1 cellular context compared by ENCODE assay signal in the genomic region with DNA sequence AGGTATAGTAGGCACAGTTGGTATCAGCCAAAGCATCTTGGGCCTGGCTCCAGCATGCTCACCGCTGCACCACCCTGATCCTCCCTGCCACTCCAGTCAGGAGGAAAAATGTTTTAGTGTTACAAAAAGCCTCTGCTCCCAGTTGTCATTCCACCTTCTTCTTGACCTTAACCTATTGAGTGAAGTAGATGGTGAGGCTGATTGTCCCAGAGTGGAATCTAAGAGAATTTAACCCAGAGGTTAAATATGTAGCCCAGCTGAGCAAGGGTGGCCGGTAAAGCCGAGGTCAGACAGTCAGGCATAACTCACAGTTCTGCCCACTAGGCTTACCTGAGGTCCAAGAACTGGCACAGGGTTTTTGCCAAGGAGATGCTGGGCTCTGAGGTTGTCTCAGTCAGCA.
TF ChIP-seq lines count a peak whose summit lies in the region.

No MANE protein-coding gene starts in this region.

TF ChIP-seq in GM12878, 131 proteins besides CTCF, POLR2A, EP300 and RAD21:
- TF ChIP-seq HDGF (IDR thresholded peaks at IDR 0.05) (no peak), MTA3 (IDR thresholded peaks at IDR 0.05; ENCODE audit: borderline replicate concordance, low read length) (no peak), SIX5 (IDR thresholded peaks at IDR 0.05; ENCODE audit: low read depth, low read length, severe bottlenecking) (no peak), RBBP5 (conservative IDR thresholded peaks at IDR 0.05) (no peak), HDAC2 (IDR thresholded peaks at IDR 0.05) (no peak)
- TF ChIP-seq, protein P1, sequence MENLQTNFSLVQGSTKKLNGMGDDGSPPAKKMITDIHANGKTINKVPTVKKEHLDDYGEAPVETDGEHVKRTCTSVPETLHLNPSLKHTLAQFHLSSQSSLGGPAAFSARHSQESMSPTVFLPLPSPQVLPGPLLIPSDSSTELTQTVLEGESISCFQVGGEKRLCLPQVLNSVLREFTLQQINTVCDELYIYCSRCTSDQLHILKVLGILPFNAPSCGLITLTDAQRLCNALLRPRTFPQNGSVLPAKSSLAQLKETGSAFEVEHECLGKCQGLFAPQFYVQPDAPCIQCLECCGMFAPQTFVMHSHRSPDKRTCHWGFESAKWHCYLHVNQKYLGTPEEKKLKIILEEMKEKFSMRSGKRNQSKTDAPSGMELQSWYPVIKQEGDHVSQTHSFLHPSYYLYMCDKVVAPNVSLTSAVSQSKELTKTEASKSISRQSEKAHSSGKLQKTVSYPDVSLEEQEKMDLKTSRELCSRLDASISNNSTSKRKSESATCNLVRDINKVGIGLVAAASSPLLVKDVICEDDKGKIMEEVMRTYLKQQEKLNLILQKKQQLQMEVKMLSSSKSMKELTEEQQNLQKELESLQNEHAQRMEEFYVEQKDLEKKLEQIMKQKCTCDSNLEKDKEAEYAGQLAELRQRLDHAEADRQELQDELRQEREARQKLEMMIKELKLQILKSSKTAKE (IDR thresholded peaks at IDR 0.05; ENCODE audit: low read depth, poor library complexity, severe bottlenecking), result no peak
